Comparison of ENCODE assay signal across 10 cellular contexts in genomic region chr2:45823723-45824206, GRCh38.
A peak's percentile ranks its signal among the peaks of the same experiment; 100 is the strongest.
DNase-seq lines count a peak whose midpoint lies in the region; ATAC-seq, FAIRE-seq and TF ChIP-seq lines count a peak whose summit lies in the region.
"Had no signal": no experiment of that assay in that cellular context is flagged by ENCODE, and none has a peak within 500 bp of the region (broad histone marks: within the 10 kb centered on the region; RNA-seq: fewer than 3 reads in every experiment).

No MANE protein-coding gene starts in this region.

- no peak overlapping the region for H3K27ac Mint-ChIP-seq in neural progenitor cell
- H3K27ac Mint-ChIP-seq in activated naive CD8-positive, alpha-beta T cell treated with anti-CD3 and anti-CD28 coated beads, Interleukin-2, amount 50 U/mL, for 24 hours: no peak overlapping the region

- no peaks in the 10 kb centered on the region for H3K36me3 ChIP-seq in esophagus muscularis mucosa
- no peaks in the 10 kb centered on the region for H3K36me3 ChIP-seq in neural progenitor cell

- no peaks in the 10 kb centered on the region for H3K27me3 ChIP-seq in esophagus muscularis mucosa
- H3K27me3 ChIP-seq in neural progenitor cell: no peaks in the 10 kb centered on the region

- FAIRE-seq in HTR-8/SVneo (lab: Jason Lieb, UNC): no peak
- FAIRE-seq: G401.6 had no signal

- ATAC-seq in activated naive CD8-positive, alpha-beta T cell treated with anti-CD3 and anti-CD28 coated beads, Interleukin-2, amount 50 U/mL, for 24 hours: no peak

- no peak overlapping the region for H3K4me3 Mint-ChIP-seq in neural progenitor cell
- H3K4me3 Mint-ChIP-seq in activated naive CD8-positive, alpha-beta T cell treated with anti-CD3 and anti-CD28 coated beads, Interleukin-2, amount 50 U/mL, for 24 hours: no peak overlapping the region

- TF ChIP-seq POLR2A in esophagus muscularis mucosa (IDR thresholded peaks at IDR 0.05; ENCODE audit: low read depth): no peak

- no peak for TF ChIP-seq EP300 in esophagus muscularis mucosa (IDR thresholded peaks at IDR 0.05)

- intact Hi-C loops in esophagus muscularis mucosa (cut with DNase I): no loop called here

- DNase-seq in C1 segment of cervical spinal cord (lab: John Stamatoyannopoulos, UW) (peak in 12 of 14 donors; percentile 16 to 99 (median 72)), NCI-H345 (lab: John Stamatoyannopoulos, UW) (peak; percentile 80), esophagus muscularis mucosa (ENCODE audit: extremely low spot score) (no peak), neural progenitor cell (ENCODE audit: low spot score) (peak; percentile 34), HTR-8/SVneo (ENCODE audit: insufficient read length, low spot score) (no peak)
- no peak for DNase-seq in activated naive CD8-positive, alpha-beta T cell treated with anti-CD3 and anti-CD28 coated beads, Interleukin-2, amount 50 U/mL, for 24 hours
- no peak for DNase-seq in stimulated activated CD4-positive, alpha-beta T cell treated with anti-CD3 and anti-CD28 coated beads, Interleukin-15, amount 100 ng/mL, for 24 hours
- DNase-seq in stimulated activated CD4-positive, alpha-beta T cell treated with anti-CD3 and anti-CD28 coated beads, Interleukin-4, amount 100 ng/mL, for 24 hours: no peak
- DNase-seq: IMR-90 had no signal

- H3F3A ChIP-seq in neural progenitor cell (ENCODE audit: low read depth): peaks cover 16% of the 10 kb centered on the region

- H3K9ac ChIP-seq in neural progenitor cell: no peak overlapping the region

- H3K4me1 ChIP-seq in esophagus muscularis mucosa: peaks cover 62 to 85% (median 74%) of the 10 kb centered on the region in 4 donors
- H3K4me1 ChIP-seq in neural progenitor cell: peaks cover 17% of the 10 kb centered on the region

- no peak overlapping the region for H2AFZ ChIP-seq in neural progenitor cell (replicated peaks)

- H3K27me3 Mint-ChIP-seq in neural progenitor cell (ENCODE audit: insufficient read depth, low read depth): peaks cover 6% of the 10 kb centered on the region
- H3K27me3 Mint-ChIP-seq in activated naive CD8-positive, alpha-beta T cell treated with anti-CD3 and anti-CD28 coated beads, Interleukin-2, amount 50 U/mL, for 24 hours: no peaks in the 10 kb centered on the region

- peak overlapping the region; percentile 66 to 79 (median 76) for H3K27ac ChIP-seq in esophagus muscularis mucosa (replicated peaks in 1 of 4)
- no peak overlapping the region for H3K27ac ChIP-seq in neural progenitor cell

- no peak overlapping the region for H3K4me3 ChIP-seq in esophagus muscularis mucosa
- no peak overlapping the region for H3K4me3 ChIP-seq in neural progenitor cell

- H3K36me3 Mint-ChIP-seq in neural progenitor cell: peaks cover 2% of the 10 kb centered on the region
- no peaks in the 10 kb centered on the region for H3K36me3 Mint-ChIP-seq in activated naive CD8-positive, alpha-beta T cell treated with anti-CD3 and anti-CD28 coated beads, Interleukin-2, amount 50 U/mL, for 24 hours (ENCODE audit: low read depth)

- H3K4me2 ChIP-seq in neural progenitor cell: peak overlapping the region; percentile 28

- no peak for TF ChIP-seq CTCF in esophagus muscularis mucosa (IDR thresholded peaks at IDR 0.05)
- TF ChIP-seq CTCF in neural progenitor cell (IDR thresholded peaks at IDR 0.05): no peak

- no peaks in the 10 kb centered on the region for H3K9me3 ChIP-seq in esophagus muscularis mucosa
- no peaks in the 10 kb centered on the region for H3K9me3 ChIP-seq in neural progenitor cell (ENCODE audit: low read depth)

- WGBS in esophagus muscularis mucosa: 43% methylated on average over 2 of the region's 4 CpGs

- no peaks in the 10 kb centered on the region for H3K79me2 ChIP-seq in neural progenitor cell (ENCODE audit: low read depth)

- no peaks in the 10 kb centered on the region for H3K9me3 Mint-ChIP-seq in neural progenitor cell
- no peaks in the 10 kb centered on the region for H3K9me3 Mint-ChIP-seq in activated naive CD8-positive, alpha-beta T cell treated with anti-CD3 and anti-CD28 coated beads, Interleukin-2, amount 50 U/mL, for 24 hours

- peaks cover 29% of the 10 kb centered on the region for H3K4me1 Mint-ChIP-seq in neural progenitor cell
- H3K4me1 Mint-ChIP-seq in activated naive CD8-positive, alpha-beta T cell treated with anti-CD3 and anti-CD28 coated beads, Interleukin-2, amount 50 U/mL, for 24 hours: peaks cover 24% of the 10 kb centered on the region

- no peaks in the 10 kb centered on the region for H4K20me1 ChIP-seq in neural progenitor cell (ENCODE audit: low read depth)

Comparison
In these comparisons a context has a peak if more than half of its experiments do, and no peak if none do; other contexts are left out.
1. DNase-seq: peak in C1 segment of cervical spinal cord (12 of 14), NCI-H345 (single experiment) and neural progenitor cell (single experiment); none in esophagus muscularis mucosa (single experiment), activated naive CD8-positive, alpha-beta T cell treated with anti-CD3 and anti-CD28 coated beads, Interleukin-2, amount 50 U/mL, for 24 hours (single experiment), stimulated activated CD4-positive, alpha-beta T cell treated with anti-CD3 and anti-CD28 coated beads, Interleukin-15, amount 100 ng/mL, for 24 hours (single experiment), stimulated activated CD4-positive, alpha-beta T cell treated with anti-CD3 and anti-CD28 coated beads, Interleukin-4, amount 100 ng/mL, for 24 hours (single experiment) and HTR-8/SVneo (single experiment).